Comparison of ENCODE assay signal across 23 cellular contexts in genomic region chr19:48195106-48195830, GRCh38. TPM values are rescaled to one million over a fixed set of nuclear protein-coding genes. Genes with fewer than 3 reads are reported as not detected.
DNase-seq lines count a peak whose midpoint lies in the region; ATAC-seq and TF ChIP-seq lines count a peak whose summit lies in the region.
"Had no signal": no experiment of that assay in that cellular context is flagged by ENCODE, and none has a peak within 500 bp of the region (broad histone marks: within the 10 kb centered on the region; RNA-seq: fewer than 3 reads in every experiment).

No MANE protein-coding gene starts in this region.

- H3K27ac Mint-ChIP-seq in activated T-cell treated with anti-CD3 and anti-CD28 coated beads, Interleukin-2, amount 50 U/mL, for 24 hours: peak overlapping the region; percentile 20
- H3K27ac Mint-ChIP-seq in H9: peak overlapping the region; percentile 29 to 94 (median 39); a peak in 3 of 7 replicates
- peak overlapping the region; percentile 48 for H3K27ac Mint-ChIP-seq in central memory CD8-positive, alpha-beta T cell (ENCODE audit: low read depth)
- H3K27ac Mint-ChIP-seq: CD4-positive, alpha-beta T cell had no signal

- H3K27me3 ChIP-seq in H9 (ENCODE audit: insufficient read depth, low read length): no peaks in the 10 kb centered on the region
- H3K27me3 ChIP-seq: BLaER1 treated with 17β-estradiol and CSF1 and Interleukin-3, amounts not matched to agents 10 nM and 100 nM; SJSA1 had no signal

- H3K23ac ChIP-seq in H9 (ENCODE audit: insufficient read length, low read depth, low read length): no peak overlapping the region

- H2AFZ ChIP-seq in H9 (ENCODE audit: low read length): no peak overlapping the region
- H2AFZ ChIP-seq: GM23248 had no signal

- H3K4me1 ChIP-seq in H9 (ENCODE audit: insufficient read depth, low read length): 0 out of 2 replicates have a peak, but pooled peaks cover 2% of the 10 kb centered on the region
- H3K4me1 ChIP-seq: SJSA1 had no signal

- H4K91ac ChIP-seq in H9 (ENCODE audit: insufficient read length, low read depth, low read length): no peak overlapping the region

- H4K5ac ChIP-seq in H9 (ENCODE audit: insufficient read length, low read depth, low read length): no peak overlapping the region

- H3K56ac ChIP-seq in H9 (ENCODE audit: insufficient read length, low read depth, low read length): no peak overlapping the region

- no peak overlapping the region for H2BK12ac ChIP-seq in H9 (ENCODE audit: insufficient read length, low read depth, low read length)

- no peak overlapping the region for H3K4me2 ChIP-seq in H9 (ENCODE audit: insufficient read depth, insufficient read length, low read length)
- H3K4me2 ChIP-seq: BLaER1 treated with 17β-estradiol and CSF1 and Interleukin-3, amounts not matched to agents 10 nM and 100 nM had no signal

- no peak overlapping the region for H2BK5ac ChIP-seq in H9 (ENCODE audit: insufficient read length, low read length)

- no peak overlapping the region for H3K18ac ChIP-seq in H9 (ENCODE audit: insufficient read length, low read depth, low read length)

- peaks cover 8% of the 10 kb centered on the region for H3K4me1 Mint-ChIP-seq in activated T-cell treated with anti-CD3 and anti-CD28 coated beads, Interleukin-2, amount 50 U/mL, for 24 hours (ENCODE audit: low read depth)
- H3K4me1 Mint-ChIP-seq in activated T-cell treated with anti-CD3 and anti-CD28 coated beads, Interleukin-2, amount 50 U/mL, for 4 hours (ENCODE audit: low read depth): no peaks in the 10 kb centered on the region
- H3K4me1 Mint-ChIP-seq in H9: peaks cover 23 to 29% of the 10 kb centered on the region in 2 experiments
- no peaks in the 10 kb centered on the region for H3K4me1 Mint-ChIP-seq in central memory CD8-positive, alpha-beta T cell

- H3K4me3 Mint-ChIP-seq in activated T-cell treated with anti-CD3 and anti-CD28 coated beads, Interleukin-2, amount 50 U/mL, for 24 hours: no peak overlapping the region
- H3K4me3 Mint-ChIP-seq in activated T-cell treated with anti-CD3 and anti-CD28 coated beads, Interleukin-2, amount 50 U/mL, for 4 hours: no peak overlapping the region
- no peak overlapping the region for H3K4me3 Mint-ChIP-seq in H9
- H3K4me3 Mint-ChIP-seq in central memory CD8-positive, alpha-beta T cell: no peak overlapping the region
- H3K4me3 Mint-ChIP-seq: CD4-positive, alpha-beta T cell had no signal

- no peak overlapping the region for H2BK20ac ChIP-seq in H9 (ENCODE audit: low read depth, low read length, poor library complexity, severe bottlenecking)

- no peak overlapping the region for H2BK120ac ChIP-seq in H9 (ENCODE audit: low read depth, low read length, poor library complexity, severe bottlenecking)

- H2BK15ac ChIP-seq in H9 (ENCODE audit: low read depth, low read length): no peak overlapping the region

- H3K23me2 ChIP-seq in H9 (ENCODE audit: insufficient read length, low read depth, low read length, poor library complexity, severe bottlenecking): no peaks in the 10 kb centered on the region

- no peaks in the 10 kb centered on the region for H4K20me1 ChIP-seq in H9 (ENCODE audit: control insufficient read depth, insufficient read depth, insufficient read length)
- H4K20me1 ChIP-seq: BLaER1 treated with 17β-estradiol and CSF1 and Interleukin-3, amounts not matched to agents 10 nM and 100 nM had no signal

- H3K9ac ChIP-seq in H9 (ENCODE audit: extremely low read depth, insufficient read length, low read length): no peak overlapping the region
- H3K9ac ChIP-seq: BLaER1 treated with 17β-estradiol and CSF1 and Interleukin-3, amounts not matched to agents 10 nM and 100 nM; GM23248 had no signal

- no peak for TF ChIP-seq CTCF in H9 (conservative IDR thresholded peaks at IDR 0.05)

- no peak overlapping the region for H2AK5ac ChIP-seq in H9 (ENCODE audit: insufficient read length, low read length)

- H3K79me2 ChIP-seq in H9 (ENCODE audit: insufficient read depth, low read length): no peaks in the 10 kb centered on the region

- WGBS in H9 (ENCODE audit: extremely low coverage, insufficient read length, low lambda C conversion rate): no CpG with 5 or more reads among the region's 55 CpGs

- no peaks in the 10 kb centered on the region for H3K9me3 Mint-ChIP-seq in activated T-cell treated with anti-CD3 and anti-CD28 coated beads, Interleukin-2, amount 50 U/mL, for 24 hours
- no peaks in the 10 kb centered on the region for H3K9me3 Mint-ChIP-seq in activated T-cell treated with anti-CD3 and anti-CD28 coated beads, Interleukin-2, amount 50 U/mL, for 4 hours
- peaks cover 0 to 2% of the 10 kb centered on the region in 2 experiments; a peak in 1 of 5 replicates for H3K9me3 Mint-ChIP-seq in H9
- H3K9me3 Mint-ChIP-seq in central memory CD8-positive, alpha-beta T cell: no peaks in the 10 kb centered on the region
- H3K9me3 Mint-ChIP-seq: CD4-positive, alpha-beta T cell had no signal

- H3K27ac ChIP-seq in H9 (ENCODE audit: insufficient read length, low read depth, low read length): no peak overlapping the region
- H3K27ac ChIP-seq: BLaER1 treated with 17β-estradiol and CSF1 and Interleukin-3, amounts not matched to agents 10 nM and 100 nM; GM23248; HL-60; SJSA1 had no signal

- H3T11ph ChIP-seq in H9 (ENCODE audit: low read length): no peak overlapping the region

- intact Hi-C loops in sciatic nerve (cut with DNase I): no loop called here

- H3K27me3 Mint-ChIP-seq in activated T-cell treated with anti-CD3 and anti-CD28 coated beads, Interleukin-2, amount 50 U/mL, for 24 hours: no peaks in the 10 kb centered on the region
- H3K27me3 Mint-ChIP-seq in activated T-cell treated with anti-CD3 and anti-CD28 coated beads, Interleukin-2, amount 50 U/mL, for 4 hours (ENCODE audit: low read depth): no peaks in the 10 kb centered on the region
- no peaks in the 10 kb centered on the region; the same call in 1 of the 2 replicates for H3K27me3 Mint-ChIP-seq in H9 (ENCODE audit: low read depth)
- H3K27me3 Mint-ChIP-seq in central memory CD8-positive, alpha-beta T cell: no peaks in the 10 kb centered on the region
- H3K27me3 Mint-ChIP-seq: CD4-positive, alpha-beta T cell had no signal

- no peak for DNase-seq in activated T-cell treated with anti-CD3 and anti-CD28 coated beads, Interleukin-2, amount 50 U/mL, for 24 hours
- no peak for DNase-seq in activated T-cell treated with anti-CD3 and anti-CD28 coated beads, Interleukin-2, amount 50 U/mL, for 4 hours
- DNase-seq in H9 (no peak), sciatic nerve (ENCODE audit: low spot score) (peak; percentile 54), epidermal melanocyte (ENCODE audit: insufficient read length, low spot score) (no peak), middle frontal gyrus (ENCODE audit: extremely low spot score, low spot score) (no peak), AG08396 (ENCODE audit: low spot score) (no peak)
- DNase-seq in central memory CD8-positive, alpha-beta T cell (ENCODE audit: low spot score in 2 of 2): no peak
- DNase-seq: AML-193; CD4-positive, alpha-beta T cell; GM23248; Karpas-422; NCI-H1092; NCI-H1417 treated with DMSO at 0.1 percent for 48 hours; NCI-H1694 treated with DMSO at 0.1 percent for 48 hours; NCI-H2227 treated with DMSO at 0.1 percent for 48 hours; NCI-H526 treated with DMSO at 0.1 percent for 48 hours; Right ventricle myocardium superior; RPMI8226 had no signal

- H3K36me3 Mint-ChIP-seq in activated T-cell treated with anti-CD3 and anti-CD28 coated beads, Interleukin-2, amount 50 U/mL, for 24 hours (ENCODE audit: low read depth): peaks cover 24% of the 10 kb centered on the region
- peaks cover 2% of the 10 kb centered on the region for H3K36me3 Mint-ChIP-seq in activated T-cell treated with anti-CD3 and anti-CD28 coated beads, Interleukin-2, amount 50 U/mL, for 4 hours (ENCODE audit: insufficient read depth)
- peaks cover 5 to 17% (median 7%) of the 10 kb centered on the region in 3 experiments; a peak in 6 of 7 replicates for H3K36me3 Mint-ChIP-seq in H9 (ENCODE audit: insufficient read depth in 1 of 3, low read depth in 3 of 3)
- peaks cover 6% of the 10 kb centered on the region for H3K36me3 Mint-ChIP-seq in central memory CD8-positive, alpha-beta T cell (ENCODE audit: insufficient read depth)

- no peak for ATAC-seq in activated T-cell treated with anti-CD3 and anti-CD28 coated beads, Interleukin-2, amount 50 U/mL, for 4 hours
- no peak for ATAC-seq in central memory CD8-positive, alpha-beta T cell (replicated peaks; ENCODE audit: extremely low read depth, poor library complexity, severe bottlenecking)
- ATAC-seq in sciatic nerve: no peak
- ATAC-seq: HCT116 had no signal

- no peak overlapping the region for H3K14ac ChIP-seq in H9 (ENCODE audit: insufficient read depth, low read length)

- no peak overlapping the region for H3K4ac ChIP-seq in H9 (ENCODE audit: low read depth, low read length)

- H4K8ac ChIP-seq in H9 (replicated peaks; ENCODE audit: insufficient read length, low read depth, low read length): no peak overlapping the region

- H3K79me1 ChIP-seq in H9 (ENCODE audit: insufficient read depth, low read depth, low read length, poor library complexity, severe bottlenecking): no peaks in the 10 kb centered on the region

- no peaks in the 10 kb centered on the region for H3K9me3 ChIP-seq in H9 (ENCODE audit: control insufficient read depth, low read depth, low read length)
- H3K9me3 ChIP-seq: BLaER1 treated with 17β-estradiol and CSF1 and Interleukin-3, amounts not matched to agents 10 nM and 100 nM had no signal

RNA-seq across cellular contexts. Expression of gene ZSWIM9, which starts 24.8 kb away (rescaled TPM):
- 1 to 10 TPM; 6.0 to 6.7 (median 6.5) TPM for total RNA-seq in activated T-cell treated with anti-CD3 and anti-CD28 coated beads, Interleukin-2, amount 50 U/mL, for 4 hours
- 6.4 and 8.9 TPM in 2 replicates for total RNA-seq in H9 (2021)
- 10.7 TPM for total RNA-seq in sciatic nerve

RNA-seq across cellular contexts. Expression of gene LIG1, which starts 25.1 kb away (rescaled TPM):
- 100 to 1,000 TPM in 2 of 3 donors, 10 to 100 TPM in 1; 77.5 to 103 (median 102) TPM for total RNA-seq in activated T-cell treated with anti-CD3 and anti-CD28 coated beads, Interleukin-2, amount 50 U/mL, for 4 hours
- total RNA-seq in H9 (2021): 115 TPM in 2 replicates
- 16.9 TPM for total RNA-seq in sciatic nerve
